16 cellular contexts compared by ENCODE assay signal in genomic region chr3:52447512-52448355, GRCh38. TPM values are rescaled to one million over a fixed set of nuclear protein-coding genes. Genes with fewer than 3 reads are reported as not detected.
"Had no signal": no experiment of that assay in that cellular context is flagged by ENCODE, and none has a peak within 500 bp of the region (broad histone marks: within the 10 kb centered on the region; RNA-seq: fewer than 3 reads in every experiment).

No MANE protein-coding gene starts in this region.

- DNase-seq: cerebellar nuclear complex had no signal

- H3K36me3 Mint-ChIP-seq: activated naive CD8-positive, alpha-beta T cell treated with anti-CD3 and anti-CD28 coated beads for 36 hours; brain had no signal

- H3K36me3 ChIP-seq: gastroesophageal sphincter, left lung, upper lobe of right lung had no signal

- H3K9me3 ChIP-seq: gastroesophageal sphincter, left lung, upper lobe of right lung had no signal

- H3K9me3 Mint-ChIP-seq: activated B cell treated with CpG ODN at 0.5 μM for 24 hours; activated CD4-positive, alpha-beta T cell treated with anti-CD3 and anti-CD28 coated beads, Interleukin-2, amount 10 ng/mL, durations not matched to agents 24 days and 14 days; activated naive CD8-positive, alpha-beta T cell treated with anti-CD3 and anti-CD28 coated beads for 36 hours; activated T-cell treated with anti-CD3 and anti-CD28 coated beads, Interleukin-2, amount 50 U/mL, for 72 hours; neural crest cell; stimulated activated naive CD8-positive, alpha-beta T cell treated with anti-CD3 and anti-CD28 coated beads, Interleukin-15, amount 100 ng/mL, for 72 hours; T-helper 1 cell treated with Interleukin-12 subunit alpha and Interleukin-12 subunit beta and Interleukin-4 antibody, amounts not matched to agents 30 μg/mL and 1 μg/mL, for 36 hours had no signal

- H3K27ac ChIP-seq: gastroesophageal sphincter, left lung, upper lobe of right lung had no signal

- H3K4me3 ChIP-seq: gastroesophageal sphincter, left lung, upper lobe of right lung had no signal

- FAIRE-seq: islet of Langerhans, small intestine, TTC549 had no signal

- H3K27me3 Mint-ChIP-seq: activated B cell treated with CpG ODN at 0.5 μM for 24 hours; activated CD4-positive, alpha-beta T cell treated with anti-CD3 and anti-CD28 coated beads, Interleukin-2, amount 10 ng/mL, durations not matched to agents 24 days and 14 days; activated naive CD8-positive, alpha-beta T cell treated with anti-CD3 and anti-CD28 coated beads for 36 hours; stimulated activated naive CD8-positive, alpha-beta T cell treated with anti-CD3 and anti-CD28 coated beads, Interleukin-15, amount 100 ng/mL, for 72 hours had no signal

- H3K27ac Mint-ChIP-seq: activated naive CD8-positive, alpha-beta T cell treated with anti-CD3 and anti-CD28 coated beads for 36 hours had no signal

- H3K4me3 Mint-ChIP-seq: activated B cell treated with CpG ODN at 0.5 μM for 24 hours; activated CD4-positive, alpha-beta T cell treated with anti-CD3 and anti-CD28 coated beads, Interleukin-2, amount 10 ng/mL, durations not matched to agents 24 days and 14 days; activated CD8-positive, alpha-beta T cell treated with anti-CD3 and anti-CD28 coated beads, Interleukin-2, amount 10 ng/mL, durations not matched to agents 7 days and 5 days; activated naive CD8-positive, alpha-beta T cell treated with anti-CD3 and anti-CD28 coated beads for 36 hours; activated T-cell treated with anti-CD3 and anti-CD28 coated beads, Interleukin-2, amount 50 U/mL, for 72 hours; stimulated activated naive CD8-positive, alpha-beta T cell treated with anti-CD3 and anti-CD28 coated beads, Interleukin-15, amount 100 ng/mL, for 72 hours; T-helper 1 cell treated with Interleukin-12 subunit alpha and Interleukin-12 subunit beta and Interleukin-4 antibody, amounts not matched to agents 30 μg/mL and 1 μg/mL, for 36 hours had no signal

- H3K27me3 ChIP-seq: gastroesophageal sphincter, left lung, upper lobe of right lung had no signal

RNA-seq across cellular contexts. Expression of gene SEMA3G, which starts 2.8 kb away (rescaled TPM):
- total RNA-seq: activated B cell treated with CpG ODN at 0.5 μM for 24 hours had no signal

RNA-seq across cellular contexts. Expression of gene TNNC1, which starts 6.1 kb away (rescaled TPM):
- total RNA-seq: activated B cell treated with CpG ODN at 0.5 μM for 24 hours, neural crest cell had no signal
